17 cellular contexts compared by ENCODE assay signal in the genomic region with DNA sequence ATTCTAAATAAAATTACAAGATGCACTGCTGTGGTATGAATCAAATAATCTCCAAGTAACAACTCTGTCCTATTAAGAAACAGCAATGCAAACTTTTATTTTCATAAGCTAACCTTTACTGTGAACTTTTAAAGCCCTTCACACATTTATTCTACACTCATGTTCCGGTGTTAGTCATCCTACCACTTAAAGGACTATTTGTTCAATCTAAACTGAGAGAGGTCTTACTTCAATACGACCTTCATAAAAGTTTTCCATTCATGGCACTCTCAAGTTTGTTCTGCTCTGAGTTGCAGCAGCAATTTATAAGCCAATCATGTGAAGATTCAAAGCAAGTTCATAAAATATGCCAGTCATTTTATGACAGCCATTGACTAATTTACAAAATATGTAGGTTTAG. TPM values are rescaled to one million over a fixed set of nuclear protein-coding genes. Genes with fewer than 3 reads are reported as not detected.
A peak's percentile ranks its signal among the peaks of the same experiment; 100 is the strongest.
DNase-seq lines count a peak whose midpoint lies in the region; ATAC-seq and TF ChIP-seq lines count a peak whose summit lies in the region.
"Had no signal": no experiment of that assay in that cellular context is flagged by ENCODE, and none has a peak within 500 bp of the region (broad histone marks: within the 10 kb centered on the region; RNA-seq: fewer than 3 reads in every experiment).

No MANE protein-coding gene starts in this region.

- no peak overlapping the region for H3K4ac ChIP-seq in mesenchymal stem cell (ENCODE audit: low read depth in 1 of 2, low read length in 2 of 2)

- no peak overlapping the region for H2BK5ac ChIP-seq in mesenchymal stem cell (ENCODE audit: low read depth, low read length, poor library complexity, severe bottlenecking)

- peaks cover 40% of the 10 kb centered on the region for H3K36me3 Mint-ChIP-seq in activated CD4-positive, alpha-beta T cell treated with anti-CD3 and anti-CD28 coated beads for 36 hours (ENCODE audit: low read depth)
- H3K36me3 Mint-ChIP-seq in activated T-helper 2 cell treated with anti-CD3 and anti-CD28 coated beads, Interferon-gamma antibody, Interleukin-2, Interleukin-4, amounts not matched to agents 10 μg/mL and 5 μg/mL and 100 μg/mL, durations not matched to agents 14 hours and 24 hours and 36 hours (ENCODE audit: low read depth) = peaks cover 48% of the 10 kb centered on the region

- 17% methylated on average over 1 of the region's 2 CpGs for WGBS in mesenchymal stem cell
- WGBS in psoas muscle, 3 donors = 34 to 56% methylated on average over 2 of the region's 2 CpGs; no CpG with 5 or more reads in 1 of the 3 donors

- H3K4me3 ChIP-seq in mesenchymal stem cell (ENCODE audit: insufficient read depth in 1 of 2, low read depth in 1 of 2, low read length in 2 of 2) = no peak overlapping the region
- H3K4me3 ChIP-seq in psoas muscle = no peak overlapping the region
- H3K4me3 ChIP-seq: BLaER1, lung, right atrium auricular region, thoracic aorta had no signal

- H2AK5ac ChIP-seq in mesenchymal stem cell (ENCODE audit: low read length, severe bottlenecking) = no peak overlapping the region

- H3K36me3 ChIP-seq in mesenchymal stem cell (ENCODE audit: control insufficient read depth in 1 of 2, insufficient read depth in 2 of 2, low read depth in 1 of 2, low read length in 2 of 2) (peaks cover 0 to 3% of the 10 kb centered on the region in 2 experiments), psoas muscle (ENCODE audit: insufficient read depth in 1 of 2, low read depth in 1 of 2) (no peaks in the 10 kb centered on the region)
- H3K36me3 ChIP-seq: BLaER1, right atrium auricular region, thoracic aorta had no signal

- peak; percentile 54 for ATAC-seq in activated CD4-positive, alpha-beta T cell treated with anti-CD3 and anti-CD28 coated beads for 36 hours
- ATAC-seq in psoas muscle = no peak

- peaks cover 50% of the 10 kb centered on the region for H3K4me1 Mint-ChIP-seq in activated CD4-positive, alpha-beta T cell treated with anti-CD3 and anti-CD28 coated beads for 36 hours
- peaks cover 40% of the 10 kb centered on the region for H3K4me1 Mint-ChIP-seq in activated T-helper 2 cell treated with anti-CD3 and anti-CD28 coated beads, Interferon-gamma antibody, Interleukin-2, Interleukin-4, amounts not matched to agents 10 μg/mL and 5 μg/mL and 100 μg/mL, durations not matched to agents 14 hours and 24 hours and 36 hours (ENCODE audit: low read depth)

- no peak overlapping the region for H4K8ac ChIP-seq in mesenchymal stem cell (ENCODE audit: low read length)

- H3K27ac Mint-ChIP-seq in activated CD4-positive, alpha-beta T cell treated with anti-CD3 and anti-CD28 coated beads for 36 hours = no peak overlapping the region
- peak overlapping the region; percentile 67 for H3K27ac Mint-ChIP-seq in activated T-helper 2 cell treated with anti-CD3 and anti-CD28 coated beads, Interferon-gamma antibody, Interleukin-2, Interleukin-4, amounts not matched to agents 10 μg/mL and 5 μg/mL and 100 μg/mL, durations not matched to agents 14 hours and 24 hours and 36 hours
- H3K27ac Mint-ChIP-seq: dendritic cell treated with granulocyte-macrophage colony-stimulating factor and Interleukin-4, amounts not matched to agents 40 ng/mL and 50 ng/mL, for 4 days had no signal

- H2BK12ac ChIP-seq in mesenchymal stem cell (ENCODE audit: low read length in 2 of 2) = no peak overlapping the region

- no peaks in the 10 kb centered on the region for H3K27me3 Mint-ChIP-seq in activated CD4-positive, alpha-beta T cell treated with anti-CD3 and anti-CD28 coated beads for 36 hours
- no peaks in the 10 kb centered on the region for H3K27me3 Mint-ChIP-seq in activated T-helper 2 cell treated with anti-CD3 and anti-CD28 coated beads, Interferon-gamma antibody, Interleukin-2, Interleukin-4, amounts not matched to agents 10 μg/mL and 5 μg/mL and 100 μg/mL, durations not matched to agents 14 hours and 24 hours and 36 hours (ENCODE audit: low read depth)
- H3K27me3 Mint-ChIP-seq: dendritic cell treated with granulocyte-macrophage colony-stimulating factor and Interleukin-4, amounts not matched to agents 40 ng/mL and 50 ng/mL, for 4 days had no signal

- H3K4me1 ChIP-seq in mesenchymal stem cell (ENCODE audit: control insufficient read depth, insufficient read depth, low read depth, low read length) (peaks cover 2% of the 10 kb centered on the region), psoas muscle (no peaks in the 10 kb centered on the region)
- H3K4me1 ChIP-seq: BLaER1, right atrium auricular region had no signal

- H3K9me3 Mint-ChIP-seq in activated CD4-positive, alpha-beta T cell treated with anti-CD3 and anti-CD28 coated beads for 36 hours (ENCODE audit: low read depth) = no peaks in the 10 kb centered on the region
- H3K9me3 Mint-ChIP-seq in activated T-helper 2 cell treated with anti-CD3 and anti-CD28 coated beads, Interferon-gamma antibody, Interleukin-2, Interleukin-4, amounts not matched to agents 10 μg/mL and 5 μg/mL and 100 μg/mL, durations not matched to agents 14 hours and 24 hours and 36 hours = no peaks in the 10 kb centered on the region
- H3K9me3 Mint-ChIP-seq: dendritic cell treated with granulocyte-macrophage colony-stimulating factor and Interleukin-4, amounts not matched to agents 40 ng/mL and 50 ng/mL, for 4 days had no signal

- H3K27ac ChIP-seq in mesenchymal stem cell (ENCODE audit: low read length, poor library complexity, severe bottlenecking) (no peak overlapping the region), psoas muscle (no peak overlapping the region)
- H3K27ac ChIP-seq: BLaER1, right atrium auricular region had no signal

- no peak overlapping the region for H2AFZ ChIP-seq in mesenchymal stem cell (ENCODE audit: low read depth, low read length)

- no peak overlapping the region for H3K9ac ChIP-seq in mesenchymal stem cell (ENCODE audit: low read length)
- H3K9ac ChIP-seq: BLaER1 had no signal

- no peak overlapping the region for H3K14ac ChIP-seq in mesenchymal stem cell (ENCODE audit: low read length in 2 of 2)

- H4K91ac ChIP-seq in mesenchymal stem cell (ENCODE audit: low read length) = no peak overlapping the region

- H3K23ac ChIP-seq in mesenchymal stem cell (ENCODE audit: low read length in 2 of 2) = no peak overlapping the region

- no peak for DNase-seq in activated CD4-positive, alpha-beta T cell treated with anti-CD3 and anti-CD28 coated beads for 36 hours
- no peak for DNase-seq in activated CD4-positive, alpha-beta T cell treated with anti-CD3 and anti-CD28 coated beads for 1 hour
- peak; percentile 15 for DNase-seq in EH (ENCODE audit: low read depth)
- DNase-seq in activated T-helper 2 cell treated with anti-CD3 and anti-CD28 coated beads, Interferon-gamma antibody, Interleukin-2, Interleukin-4, amounts not matched to agents 10 μg/mL and 5 μg/mL and 100 μg/mL, durations not matched to agents 14 hours and 24 hours and 36 hours (ENCODE audit: low spot score) = no peak
- DNase-seq in mesenchymal stem cell = peak; percentile 63
- no peak for DNase-seq in iPS-NIHi7 (ENCODE audit: extremely low spot score)
- no peak for DNase-seq in psoas muscle
- no peak for DNase-seq in central memory CD4-positive, alpha-beta T cell
- DNase-seq: kidney, NCI-H1105 treated with DMSO at 0.1 percent for 48 hours, NCI-H510A treated with DMSO at 0.1 percent for 48 hours, occipital lobe had no signal

- no peak overlapping the region for H2BK15ac ChIP-seq in mesenchymal stem cell (ENCODE audit: low read depth, poor library complexity, severe bottlenecking)

- H3K27me3 ChIP-seq in mesenchymal stem cell (ENCODE audit: control insufficient read depth in 1 of 2, insufficient read depth in 1 of 2, low read length in 2 of 2) = no peaks in the 10 kb centered on the region
- no peaks in the 10 kb centered on the region for H3K27me3 ChIP-seq in psoas muscle (ENCODE audit: insufficient read depth in 3 of 3, low read length in 2 of 3)
- H3K27me3 ChIP-seq: BLaER1, right atrium auricular region had no signal

- CTCF ChIA-PET in activated CD4-positive, alpha-beta T cell treated with anti-CD3 and anti-CD28 coated beads for 36 hours (lab: Charles Lee) = interaction anchor here (0.9 to 1.1 kb wide), 2 partner anchors 11 to 17 kb away, joined by 4 to 5 read pairs; no protein-coding TSS in a partner anchor

- no peaks in the 10 kb centered on the region for H3K9me3 ChIP-seq in mesenchymal stem cell (ENCODE audit: control insufficient read depth, low read length)
- no peaks in the 10 kb centered on the region for H3K9me3 ChIP-seq in psoas muscle
- H3K9me3 ChIP-seq: BLaER1, right atrium auricular region, thoracic aorta had no signal

- peak overlapping the region; percentile 40 for H3K4me3 Mint-ChIP-seq in activated CD4-positive, alpha-beta T cell treated with anti-CD3 and anti-CD28 coated beads for 36 hours
- no peak overlapping the region for H3K4me3 Mint-ChIP-seq in activated T-helper 2 cell treated with anti-CD3 and anti-CD28 coated beads, Interferon-gamma antibody, Interleukin-2, Interleukin-4, amounts not matched to agents 10 μg/mL and 5 μg/mL and 100 μg/mL, durations not matched to agents 14 hours and 24 hours and 36 hours (ENCODE audit: low read depth)
- H3K4me3 Mint-ChIP-seq: dendritic cell treated with granulocyte-macrophage colony-stimulating factor and Interleukin-4, amounts not matched to agents 40 ng/mL and 50 ng/mL, for 4 days had no signal

- TF ChIP-seq CTCF in psoas muscle (IDR thresholded peaks at IDR 0.05) = no peak

- H2BK120ac ChIP-seq in mesenchymal stem cell (ENCODE audit: low read depth, low read length) = no peak overlapping the region

- intact Hi-C loops in activated CD4-positive, alpha-beta T cell treated with anti-CD3 and anti-CD28 coated beads for 36 hours (cut with DNase I, micrococcal nuclease) = loop anchor here (5.0 to 10.0 kb wide), 4 partner anchors 38 to 227 kb away; a partner anchor contains a TSS
- intact Hi-C loops in activated T-helper 2 cell treated with anti-CD3 and anti-CD28 coated beads, Interferon-gamma antibody, Interleukin-2, Interleukin-4, amounts not matched to agents 10 μg/mL and 5 μg/mL and 100 μg/mL, durations not matched to agents 14 hours and 24 hours and 36 hours (cut with micrococcal nuclease) = loop anchor here (5.0 kb wide), 3 partner anchors 38 to 568 kb away; a partner anchor contains a TSS
- intact Hi-C loops in psoas muscle (cut with DNase I) = no loop called here

- POLR2A ChIA-PET in activated CD4-positive, alpha-beta T cell treated with anti-CD3 and anti-CD28 coated beads for 36 hours (lab: Charles Lee) = no interaction called here

- H3K79me1 ChIP-seq in mesenchymal stem cell (replicated peaks; ENCODE audit: low read length, poor library complexity, severe bottlenecking) = no peaks in the 10 kb centered on the region

- H3K4me2 ChIP-seq in mesenchymal stem cell (ENCODE audit: low read length, poor library complexity, severe bottlenecking) = no peak overlapping the region
- H3K4me2 ChIP-seq: BLaER1 had no signal

- no peak overlapping the region for H3K18ac ChIP-seq in mesenchymal stem cell (ENCODE audit: low read depth in 1 of 2, low read length in 2 of 2)

RNA-seq across cellular contexts. Expression of a gene that starts 4.8 kb away (rescaled TPM):
- total RNA-seq in activated CD4-positive, alpha-beta T cell treated with anti-CD3 and anti-CD28 coated beads for 36 hours = 10 to 100 TPM; 14.6 to 17.1 TPM
- total RNA-seq in activated T-helper 2 cell treated with anti-CD3 and anti-CD28 coated beads, Interferon-gamma antibody, Interleukin-2, Interleukin-4, amounts not matched to agents 10 μg/mL and 5 μg/mL and 100 μg/mL, durations not matched to agents 14 hours and 24 hours and 36 hours = 23.1 and 26.4 TPM in 2 replicates
- 5.0 TPM for polyA plus RNA-seq in mesenchymal stem cell (2013, experiment 1 of 2)
- 4.8 TPM for polyA plus RNA-seq in mesenchymal stem cell (2013, experiment 2 of 2)
- total RNA-seq in psoas muscle = not detected
- polyA plus RNA-seq in psoas muscle = 1 to 10 TPM in 2 of 3 donors, not detected in 1; 1.3 to 4.5 TPM
- total RNA-seq: kidney, occipital lobe, right atrium auricular region had no signal

Comparison
In these comparisons a context has a peak if more than half of its experiments do, and no peak if none do; other contexts are left out.
1. DNase-seq: peak in EH (single experiment) and mesenchymal stem cell (single experiment); none in activated CD4-positive, alpha-beta T cell treated with anti-CD3 and anti-CD28 coated beads for 36 hours (single experiment), activated CD4-positive, alpha-beta T cell treated with anti-CD3 and anti-CD28 coated beads for 1 hour (single experiment), activated T-helper 2 cell treated with anti-CD3 and anti-CD28 coated beads, Interferon-gamma antibody, Interleukin-2, Interleukin-4, amounts not matched to agents 10 μg/mL and 5 μg/mL and 100 μg/mL, durations not matched to agents 14 hours and 24 hours and 36 hours (single experiment), iPS-NIHi7 (single experiment), psoas muscle (0 of 2) and central memory CD4-positive, alpha-beta T cell (single experiment).
2. intact Hi-C loops: an anchor here in activated CD4-positive, alpha-beta T cell treated with anti-CD3 and anti-CD28 coated beads for 36 hours (5.0 to 10.0 kb wide) and activated T-helper 2 cell treated with anti-CD3 and anti-CD28 coated beads, Interferon-gamma antibody, Interleukin-2, Interleukin-4, amounts not matched to agents 10 μg/mL and 5 μg/mL and 100 μg/mL, durations not matched to agents 14 hours and 24 hours and 36 hours (5.0 kb wide); none called in psoas muscle.